Comparison of ENCODE assay signal across 6 cellular contexts in genomic region chr2:191915750-191916149, GRCh38.
"Had no signal": no experiment of that assay in that cellular context is flagged by ENCODE, and none has a peak within 500 bp of the region (broad histone marks: within the 10 kb centered on the region; RNA-seq: fewer than 3 reads in every experiment).

No MANE protein-coding gene starts in this region.

- H3K27ac ChIP-seq: HL-60 had no signal

- H3K27ac Mint-ChIP-seq: IgD-negative memory B cell had no signal

- ATAC-seq: HepG2, K562 had no signal

- H3K4me1 Mint-ChIP-seq: IgD-negative memory B cell had no signal

- DNase-seq: IMR-90, KBM-7 had no signal

- H3K36me3 Mint-ChIP-seq: IgD-negative memory B cell had no signal

- H3K4me3 ChIP-seq: K562 had no signal

- H3K4me3 Mint-ChIP-seq: IgD-negative memory B cell had no signal
